ENCODE assay signal across 1 cellular context in the genomic region with DNA sequence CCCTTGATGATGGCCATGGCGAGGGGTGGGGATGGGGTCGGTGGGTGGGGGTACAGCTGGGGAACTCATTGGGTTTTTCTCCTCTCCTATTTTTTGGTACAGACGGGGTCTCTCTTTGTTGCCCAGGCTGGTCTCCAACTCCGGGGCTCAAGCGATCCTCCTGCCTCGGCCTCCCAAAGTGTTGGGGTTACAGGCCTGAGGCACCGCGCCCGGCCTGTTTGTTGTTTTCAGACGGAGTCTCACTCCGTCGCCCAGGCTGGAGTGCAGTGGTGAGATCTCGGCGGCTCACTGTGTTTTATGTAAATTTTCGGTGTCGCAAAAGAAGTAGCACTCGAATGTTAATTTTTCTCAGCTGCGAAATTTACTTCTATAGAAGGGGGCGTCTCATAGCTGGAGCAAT. TPM values are rescaled to one million over a fixed set of nuclear protein-coding genes. Genes with fewer than 3 reads are reported as not detected.
"Had no signal": no experiment of that assay in that cellular context is flagged by ENCODE, and none has a peak within 500 bp of the region (broad histone marks: within the 10 kb centered on the region; RNA-seq: fewer than 3 reads in every experiment).

No MANE protein-coding gene starts in this region.

RNA-seq across cellular contexts. Expression of a gene that starts 2.9 kb away (rescaled TPM):
- total RNA-seq: vagina had no signal
